8 cellular contexts compared by ENCODE assay signal in genomic region chr19:36032251-36033104, GRCh38. TPM values are rescaled to one million over a fixed set of nuclear protein-coding genes. Genes with fewer than 3 reads are reported as not detected.
DNase-seq lines count a peak whose midpoint lies in the region; ATAC-seq and TF ChIP-seq lines count a peak whose summit lies in the region.

CLIP3 (minus strand) TSS chr19:36032873; CDS start chr19:36032357, 516 bp downstream.

- in situ Hi-C loops in SK-MEL-5 (cut with HindIII; ENCODE audit: low pct_unique_long_range_greater_than_20kb, low sequenced_read_pairs), result no loop called here

- H3K9ac ChIP-seq in iPS-20b (ENCODE audit: low read depth, low read length), result peak within 1 kb of the TSS; percentile 69; the same call in 1 of the 2 replicates

- no peak within 1 kb of the TSS for H3K27ac ChIP-seq in iPS-20b (ENCODE audit: low read length)
- peak within 1 kb of the TSS; percentile 78 to 88 (median 84) for H3K27ac ChIP-seq in sigmoid colon

- H3K36me3 ChIP-seq in iPS-20b (ENCODE audit: insufficient read depth, low read depth, low read length) (0 out of 2 replicates have a peak, but pooled peaks cover under 1% of the 10 kb centered on the region), sigmoid colon (peaks cover 0 to 25% (median 5%) of the 10 kb centered on the region in 4 donors), MG63 (no peaks in the 10 kb centered on the region; the same call in 1 of the 2 replicates)

- H3K4me1 ChIP-seq in iPS-20b (ENCODE audit: insufficient read depth, low read length) (no peaks in the 10 kb centered on the region), sigmoid colon (peaks cover 0 to 26% (median 14%) of the 10 kb centered on the region in 4 donors)

- WGBS in sigmoid colon, 2 donors, result 13 to 64% methylated on average over 51 of the region's 51 CpGs

- H3K27me3 ChIP-seq in iPS-20b (ENCODE audit: insufficient read depth, low read length), result peaks cover 5% of the 10 kb centered on the region; the same call in 1 of the 2 replicates
- no peaks in the 10 kb centered on the region for H3K27me3 ChIP-seq in sigmoid colon
- H3K27me3 ChIP-seq in MG63, result no peaks in the 10 kb centered on the region

- intact Hi-C loops in sigmoid colon (cut with DNase I), result no loop called here

- DNase-seq in NCI-H187 (lab: John Stamatoyannopoulos, UW), result peak; percentile 12 to 42
- DNase-seq in NCI-H187 treated with DMSO at 0.1 percent for 48 hours (lab: John Stamatoyannopoulos, UW), result no peak
- DNase-seq in SK-MEL-5 (ENCODE audit: low read depth, low spot score), result peak; percentile 55
- peak; percentile 61 to 81 for DNase-seq in cardiac fibroblast (ENCODE audit: low read depth in 2 of 2)
- peak; percentile 92 for DNase-seq in sigmoid colon
- no peak for DNase-seq in MG63

- TF ChIP-seq CTCF in cardiac fibroblast (IDR thresholded peaks at IDR 0.05; ENCODE audit: low read depth, low read length), result no peak
- peak in 2 of 4 experiments; percentile 11 to 15 for TF ChIP-seq CTCF in sigmoid colon (IDR thresholded peaks at IDR 0.05)

- H3K4me3 ChIP-seq in cardiac fibroblast (replicated peaks in 1 of 2; ENCODE audit: low read depth in 2 of 2, low read length in 2 of 2), result peak within 1 kb of the TSS; percentile 81 to 91
- H3K4me3 ChIP-seq in iPS-20b (ENCODE audit: low read length), result peak within 1 kb of the TSS; percentile 84
- H3K4me3 ChIP-seq in sigmoid colon, result peak within 1 kb of the TSS; percentile 86 to 93 (median 88)
- no peak within 1 kb of the TSS for H3K4me3 ChIP-seq in MG63

- TF ChIP-seq EP300 in sigmoid colon (IDR thresholded peaks at IDR 0.05), result no peak

- no peak for ATAC-seq in HG02981 (IDR thresholded peaks at IDR 0.05; ENCODE audit: unreplicated experiment)

- TF ChIP-seq POLR2A in sigmoid colon (IDR thresholded peaks at IDR 0.05), result no peak

- H3K9me3 ChIP-seq in iPS-20b (ENCODE audit: insufficient read depth, low read depth, low read length) (no peaks in the 10 kb centered on the region), sigmoid colon (no peaks in the 10 kb centered on the region), MG63 (no peaks in the 10 kb centered on the region)

RNA-seq across cellular contexts. Expression of gene CLIP3, which starts in this region (rescaled TPM):
- 0.34 and 0.43 TPM in 2 replicates for total RNA-seq in SK-MEL-5 (2014; rRNA removed; shearing (Covaris generic))
- polyA plus RNA-seq in SK-MEL-5 (2015; cell fraction: cytosol; rRNA removed), result 1.5 and 2.8 TPM in 2 replicates
- polyA plus RNA-seq in SK-MEL-5 (2015; cell fraction: nucleus; rRNA removed), result 0.33 and 0.62 TPM in 2 replicates
- 10 to 100 TPM; 22.5 to 53.7 (median 28.3) TPM for total RNA-seq in sigmoid colon
- 1 to 10 TPM; 1.2 to 9.7 (median 6.0) TPM for polyA plus RNA-seq in sigmoid colon
- not detected in 2 replicates for total RNA-seq in MG63 (2014; rRNA removed; shearing (Covaris generic); ENCODE audit: low replicate concordance)

Comparison
In these comparisons a context has a peak if more than half of its experiments do, and no peak if none do; other contexts are left out.
1. RNA of gene CLIP3 (total RNA-seq): 22.5 to 53.7 TPM in sigmoid colon; 0.34 to 0.43 TPM in SK-MEL-5 and not detected in MG63; every median in the first group is over 10 times any median in the second.
2. DNase-seq: peak in NCI-H187 (2 of 2), SK-MEL-5 (single experiment), cardiac fibroblast (2 of 2) and sigmoid colon (single experiment); none in NCI-H187 treated with DMSO at 0.1 percent for 48 hours (single experiment) and MG63 (single experiment).